Comparison of ENCODE assay signal across 1 cellular context in genomic region chrX:38803286-38803608, GRCh38.
TF ChIP-seq lines count a peak whose summit lies in the region.

No MANE protein-coding gene starts in this region.

TF ChIP-seq in HepG2, 621 proteins besides CTCF, POLR2A, EP300 and RAD21 (continued from another document):
- TF ChIP-seq ZNF614 (CRISPR knock-in tag; IDR thresholded peaks at IDR 0.05; ENCODE audit: borderline replicate concordance) (no peak), ZC3H4 (CRISPR knock-in tag; IDR thresholded peaks at IDR 0.05; ENCODE audit: borderline replicate concordance) (peak; percentile 90), NFIC (IDR thresholded peaks at IDR 0.05; ENCODE audit: low read length) (0 out of 2 replicates have a peak, but pooled peaks have one; percentile 54), HOXA9 (CRISPR knock-in tag; IDR thresholded peaks at IDR 0.05; ENCODE audit: borderline replicate concordance) (no peak), ZNF414 (CRISPR knock-in tag; IDR thresholded peaks at IDR 0.05) (no peak)
